Comparison of ENCODE assay signal across 16 cellular contexts in genomic region chr15:57323299-57323805, GRCh38. TPM values are rescaled to one million over a fixed set of nuclear protein-coding genes. Genes with fewer than 3 reads are reported as not detected.
DNase-seq lines count a peak whose midpoint lies in the region; ATAC-seq, FAIRE-seq and TF ChIP-seq lines count a peak whose summit lies in the region.
"Had no signal": no experiment of that assay in that cellular context is flagged by ENCODE, and none has a peak within 500 bp of the region (broad histone marks: within the 10 kb centered on the region; RNA-seq: fewer than 3 reads in every experiment).

No MANE protein-coding gene starts in this region.

- no peak overlapping the region for H3K27ac Mint-ChIP-seq in CD8-positive, alpha-beta memory T cell
- H3K27ac Mint-ChIP-seq in osteocyte (ENCODE audit: unreplicated experiment), result peak overlapping the region; percentile 50
- no peak overlapping the region for H3K27ac Mint-ChIP-seq in activated CD4-positive, alpha-beta T cell treated with anti-CD3 and anti-CD28 coated beads, Interleukin-2, amount 10 ng/mL, durations not matched to agents 24 days and 14 days
- H3K27ac Mint-ChIP-seq: activated naive CD4-positive, alpha-beta T cell treated with anti-CD3 and anti-CD28 coated beads for 36 hours had no signal

- TF ChIP-seq CTCF in osteocyte (IDR thresholded peaks at IDR 0.05), result no peak

- H3K27ac ChIP-seq in CD8-positive, alpha-beta memory T cell (ENCODE audit: low read depth, low read length), result peak overlapping the region; percentile 80
- H3K27ac ChIP-seq in duodenal mucosa (ENCODE audit: low read depth, low read length), result peak overlapping the region; percentile 90
- H3K27ac ChIP-seq: right atrium auricular region had no signal

- CTCF ChIA-PET in CD8-positive, alpha-beta memory T cell (lab: Charles Lee), result interaction anchor here (1.1 kb wide), 1 partner anchor 17 kb away, joined by 4 read pairs; no protein-coding TSS in a partner anchor

- H3K36me3 Mint-ChIP-seq in CD8-positive, alpha-beta memory T cell, result no peaks in the 10 kb centered on the region
- no peaks in the 10 kb centered on the region for H3K36me3 Mint-ChIP-seq in osteocyte (ENCODE audit: unreplicated experiment)
- H3K36me3 Mint-ChIP-seq in activated CD4-positive, alpha-beta T cell treated with anti-CD3 and anti-CD28 coated beads, Interleukin-2, amount 10 ng/mL, durations not matched to agents 24 days and 14 days (ENCODE audit: low read depth), result no peaks in the 10 kb centered on the region

- H3K27me3 Mint-ChIP-seq in CD8-positive, alpha-beta memory T cell, result no peaks in the 10 kb centered on the region
- no peaks in the 10 kb centered on the region for H3K27me3 Mint-ChIP-seq in osteocyte (ENCODE audit: unreplicated experiment)
- H3K27me3 Mint-ChIP-seq in activated CD4-positive, alpha-beta T cell treated with anti-CD3 and anti-CD28 coated beads, Interleukin-2, amount 10 ng/mL, durations not matched to agents 24 days and 14 days, result peaks cover 2% of the 10 kb centered on the region

- POLR2A ChIA-PET in CD8-positive, alpha-beta memory T cell (lab: Charles Lee), result no interaction called here

- peak overlapping the region; percentile 51 to 62 for H3K9ac ChIP-seq in duodenal mucosa (ENCODE audit: low read depth in 1 of 2, low read length in 2 of 2)

- no peak for FAIRE-seq in HTR-8/SVneo (lab: Jason Lieb, UNC)

- H3K4me3 ChIP-seq in CD8-positive, alpha-beta memory T cell (ENCODE audit: low read length), result no peak overlapping the region
- H3K4me3 ChIP-seq in MG63, result peak overlapping the region; percentile 6; the same call in 1 of the 2 replicates
- H3K4me3 ChIP-seq in duodenal mucosa (ENCODE audit: low read depth in 1 of 2, low read length in 2 of 2), result peak overlapping the region in 1 of 2 donors; percentile 41
- H3K4me3 ChIP-seq: right atrium auricular region had no signal

- intact Hi-C loops in activated CD4-positive, alpha-beta T cell treated with anti-CD3 and anti-CD28 coated beads, Interleukin-2, amount 10 ng/mL, durations not matched to agents 24 days and 14 days (cut with micrococcal nuclease), result no loop called here

- no peaks in the 10 kb centered on the region for H3K27me3 ChIP-seq in CD8-positive, alpha-beta memory T cell (ENCODE audit: insufficient read depth, low read length, poor library complexity, severe bottlenecking)
- no peaks in the 10 kb centered on the region for H3K27me3 ChIP-seq in MG63
- no peaks in the 10 kb centered on the region for H3K27me3 ChIP-seq in duodenal mucosa (ENCODE audit: control insufficient read depth in 1 of 2, insufficient read depth in 2 of 2, low read length in 2 of 2)
- H3K27me3 ChIP-seq: right atrium auricular region had no signal

- H3K4me1 Mint-ChIP-seq in CD8-positive, alpha-beta memory T cell, result peaks cover 3 to 9% (median 5%) of the 10 kb centered on the region in 3 donors
- peaks cover 44% of the 10 kb centered on the region for H3K4me1 Mint-ChIP-seq in osteocyte (ENCODE audit: unreplicated experiment)
- peaks cover 4% of the 10 kb centered on the region for H3K4me1 Mint-ChIP-seq in activated CD4-positive, alpha-beta T cell treated with anti-CD3 and anti-CD28 coated beads, Interleukin-2, amount 10 ng/mL, durations not matched to agents 24 days and 14 days

- no peak for DNase-seq in CD8-positive, alpha-beta memory T cell
- DNase-seq in MG63 (no peak), osteocyte (ENCODE audit: extremely low spot score, unreplicated experiment) (no peak), HTR-8/SVneo (ENCODE audit: insufficient read length, low spot score) (no peak), left lobe of liver (ENCODE audit: low spot score) (no peak)
- no peak for DNase-seq in stimulated activated CD4-positive, alpha-beta T cell treated with anti-CD3 and anti-CD28 coated beads, Interleukin-4, amount 100 ng/mL, for 1 hour
- DNase-seq in activated CD4-positive, alpha-beta T cell treated with anti-CD3 and anti-CD28 coated beads, Interleukin-2, amount 10 ng/mL, durations not matched to agents 24 days and 14 days, result no peak
- DNase-seq: activated CD4-positive, alpha-beta T cell treated with anti-CD3 and anti-CD28 coated beads for 1 hour; activated CD8-positive, alpha-beta memory T cell treated with anti-CD3 and anti-CD28 coated beads, Interleukin-2, amount 50 U/mL, for 48 hours; activated naive CD4-positive, alpha-beta T cell treated with anti-CD3 and anti-CD28 coated beads for 36 hours; DMS79 treated with DMSO at 0.1 percent for 48 hours; stimulated activated CD4-positive, alpha-beta T cell treated with anti-CD3 and anti-CD28 coated beads, Interleukin-2, amount 100 ng/mL, for 48 hours; trophoblast cell had no signal

- H3K4me1 ChIP-seq in CD8-positive, alpha-beta memory T cell (ENCODE audit: insufficient read depth, low read length), result no peaks in the 10 kb centered on the region
- peaks cover 35 to 56% of the 10 kb centered on the region in 2 donors for H3K4me1 ChIP-seq in duodenal mucosa (ENCODE audit: control insufficient read depth in 1 of 2, insufficient read depth in 2 of 2, low read length in 2 of 2)

- H3K4me3 Mint-ChIP-seq in CD8-positive, alpha-beta memory T cell, result no peak overlapping the region
- no peak overlapping the region for H3K4me3 Mint-ChIP-seq in osteocyte (ENCODE audit: unreplicated experiment)
- H3K4me3 Mint-ChIP-seq in activated CD4-positive, alpha-beta T cell treated with anti-CD3 and anti-CD28 coated beads, Interleukin-2, amount 10 ng/mL, durations not matched to agents 24 days and 14 days, result no peak overlapping the region
- H3K4me3 Mint-ChIP-seq: activated naive CD4-positive, alpha-beta T cell treated with anti-CD3 and anti-CD28 coated beads for 36 hours had no signal

- H3K9me3 Mint-ChIP-seq in CD8-positive, alpha-beta memory T cell, result no peaks in the 10 kb centered on the region
- no peaks in the 10 kb centered on the region for H3K9me3 Mint-ChIP-seq in osteocyte (ENCODE audit: unreplicated experiment)
- no peaks in the 10 kb centered on the region for H3K9me3 Mint-ChIP-seq in activated CD4-positive, alpha-beta T cell treated with anti-CD3 and anti-CD28 coated beads, Interleukin-2, amount 10 ng/mL, durations not matched to agents 24 days and 14 days
- H3K9me3 Mint-ChIP-seq: activated naive CD4-positive, alpha-beta T cell treated with anti-CD3 and anti-CD28 coated beads for 36 hours had no signal

- ATAC-seq in left lobe of liver, result no peak

- H3K9me3 ChIP-seq in CD8-positive, alpha-beta memory T cell (ENCODE audit: low read length), result no peaks in the 10 kb centered on the region
- H3K9me3 ChIP-seq in MG63, result no peaks in the 10 kb centered on the region
- H3K9me3 ChIP-seq in duodenal mucosa (ENCODE audit: control insufficient read depth in 1 of 2, low read length in 2 of 2), result no peaks in the 10 kb centered on the region
- H3K9me3 ChIP-seq: right atrium auricular region had no signal

- no peaks in the 10 kb centered on the region for H3K36me3 ChIP-seq in CD8-positive, alpha-beta memory T cell (ENCODE audit: insufficient read depth, low read length)
- H3K36me3 ChIP-seq in MG63 (no peaks in the 10 kb centered on the region), duodenal mucosa (ENCODE audit: control insufficient read depth in 1 of 2, insufficient read depth in 2 of 2, low read length in 2 of 2) (no peaks in the 10 kb centered on the region)
- H3K36me3 ChIP-seq: right atrium auricular region had no signal

RNA-seq across cellular contexts. Expression of gene CGNL1, which starts 53.0 kb away (rescaled TPM):
- not detected for total RNA-seq in CD8-positive, alpha-beta memory T cell
- not detected for polyA plus RNA-seq in CD8-positive, alpha-beta memory T cell
- total RNA-seq in MG63 (2014; rRNA removed; shearing (Covaris generic); ENCODE audit: low replicate concordance), result 0.03 TPM in 1 of 2 replicates, not detected in the other
- total RNA-seq in osteocyte (5.5 and 6.2 TPM in 2 replicates), left lobe of liver (42.9 TPM)
- total RNA-seq in activated CD4-positive, alpha-beta T cell treated with anti-CD3 and anti-CD28 coated beads, Interleukin-2, amount 10 ng/mL, durations not matched to agents 24 days and 14 days, result not detected in 2 replicates
- total RNA-seq: activated naive CD4-positive, alpha-beta T cell treated with anti-CD3 and anti-CD28 coated beads for 36 hours; T-helper 2 cell treated with Interferon-gamma antibody and Interleukin-4, amounts not matched to agents 100 ng/mL and 5 ng/mL, for 36 hours had no signal
